In genomic region chr11:132301900-132302299, GRCh38 we compare ENCODE assay signal across 10 cellular contexts.
"Had no signal": no experiment of that assay in that cellular context is flagged by ENCODE, and none has a peak within 500 bp of the region (broad histone marks: within the 10 kb centered on the region; RNA-seq: fewer than 3 reads in every experiment).

No MANE protein-coding gene starts in this region.

- H3K4me2 ChIP-seq: GM23338 had no signal

- H3K9ac ChIP-seq: GM23248 had no signal

- H3K27ac ChIP-seq: GM23248 had no signal

- H3K4me3 ChIP-seq: GM23248, GM23338, HAP-1 had no signal

- H3K4me1 ChIP-seq: HAP-1 had no signal

- H2AFZ ChIP-seq: GM23248, GM23338 had no signal

- H3K36me3 ChIP-seq: HAP-1 had no signal

- ATAC-seq: GM23338, HCT116 had no signal

- H3K9me3 ChIP-seq: HAP-1 had no signal

- FAIRE-seq: H54 had no signal

- DNase-seq: GM23248, GOT3, H7, H9, HCEC 1CT, HFFc6 had no signal
